ENCODE assay signal across 1 cellular context in genomic region chr12:88227871-88228270, GRCh38.
TF ChIP-seq lines count a peak whose summit lies in the region.

No MANE protein-coding gene starts in this region.

TF ChIP-seq in H1, 55 proteins besides CTCF, POLR2A, EP300 and RAD21 (continued from another document):
- TF ChIP-seq GABPA (IDR thresholded peaks at IDR 0.05; ENCODE audit: borderline replicate concordance, insufficient read depth, low read length) = no peak
- no peak for TF ChIP-seq RXRA (IDR thresholded peaks at IDR 0.05; ENCODE audit: insufficient read depth, low read depth, low read length)
- TF ChIP-seq SP1 (IDR thresholded peaks at IDR 0.05; ENCODE audit: low read depth, low read length) = no peak
- no peak for TF ChIP-seq ATF2 (IDR thresholded peaks at IDR 0.05; ENCODE audit: low read length)
- no peak for TF ChIP-seq HDAC2 (IDR thresholded peaks at IDR 0.05; ENCODE audit: borderline replicate concordance in 1 of 2, low read depth in 2 of 2, low read length in 2 of 2)
- no peak for TF ChIP-seq POLR2AphosphoS5 (IDR thresholded peaks at IDR 0.05; ENCODE audit: low read depth, low read length)
- TF ChIP-seq NANOG (IDR thresholded peaks at IDR 0.05; ENCODE audit: insufficient read depth, low read depth, low read length, poor library complexity, severe bottlenecking) = no peak
- TF ChIP-seq NRF1 (IDR thresholded peaks at IDR 0.05; ENCODE audit: low read depth, low read length) = no peak
- no peak for TF ChIP-seq CBX8 (IDR thresholded peaks at IDR 0.05; ENCODE audit: borderline replicate concordance, low read depth, low read length)
- TF ChIP-seq CTBP2 (IDR thresholded peaks at IDR 0.05; ENCODE audit: borderline replicate concordance, insufficient read depth, insufficient read length, low read length) = no peak
- no peak for TF ChIP-seq HDAC6 (IDR thresholded peaks at IDR 0.05; ENCODE audit: low read depth, low read length)
- TF ChIP-seq KDM4A (IDR thresholded peaks at IDR 0.05; ENCODE audit: low read depth, low read length, severe bottlenecking) = no peak
